ENCODE assay signal across 20 cellular contexts in the genomic region with DNA sequence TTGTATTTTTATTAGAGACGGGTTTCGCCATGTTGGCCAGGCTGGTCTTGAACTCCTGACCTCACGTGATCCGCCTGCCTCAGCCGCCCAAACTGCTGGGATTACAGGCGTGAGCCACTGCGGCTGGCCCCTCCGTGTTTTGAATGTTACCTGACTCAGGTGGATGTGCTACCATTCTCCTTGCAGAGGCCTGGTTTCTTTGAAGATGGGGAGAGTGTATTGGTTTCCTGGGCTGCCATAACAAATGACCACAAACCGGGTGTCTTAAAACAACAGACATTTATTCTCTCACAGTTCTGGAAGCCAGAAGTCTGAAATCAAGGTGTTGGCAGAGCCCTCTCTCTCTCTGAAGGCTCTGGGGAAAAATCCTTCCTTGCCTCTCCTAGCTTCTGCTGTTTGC.
DNase-seq lines count a peak whose midpoint lies in the region; ATAC-seq and TF ChIP-seq lines count a peak whose summit lies in the region.
"Had no signal": no experiment of that assay in that cellular context is flagged by ENCODE, and none has a peak within 500 bp of the region (broad histone marks: within the 10 kb centered on the region; RNA-seq: fewer than 3 reads in every experiment).

No MANE protein-coding gene starts in this region.

- peak overlapping the region; percentile 55 for H3K27ac ChIP-seq in HL-60 (replicated peaks)
- peak overlapping the region in 4 of 5 donors; percentile 25 to 77 (median 73) for H3K27ac ChIP-seq in adrenal gland
- H3K27ac ChIP-seq: breast epithelium, SJSA1 had no signal

- H3K36me3 Mint-ChIP-seq in activated CD4-positive, alpha-beta memory T cell treated with anti-CD3 and anti-CD28 coated beads, Interleukin-2, amount 10 ng/mL, durations not matched to agents 7 days and 5 days (ENCODE audit: low read depth) = no peaks in the 10 kb centered on the region
- H3K36me3 Mint-ChIP-seq in activated CD4-positive, alpha-beta memory T cell treated with anti-CD3 and anti-CD28 coated beads for 36 hours = no peaks in the 10 kb centered on the region
- H3K36me3 Mint-ChIP-seq in progenitor cell of endocrine pancreas (ENCODE audit: insufficient read depth) (no peaks in the 10 kb centered on the region), endothelial cell (ENCODE audit: low read depth, unreplicated experiment) (no peaks in the 10 kb centered on the region)
- H3K36me3 Mint-ChIP-seq: memory B cell had no signal

- intact Hi-C loops in activated CD4-positive, alpha-beta memory T cell treated with anti-CD3 and anti-CD28 coated beads for 36 hours (cut with micrococcal nuclease) = loop anchor here (1.0 to 2.0 kb wide), 2 partner anchors 18 to 26 kb away; no protein-coding TSS in a partner anchor
- intact Hi-C loops in adrenal gland (cut with DNase I) = no loop called here

- no peak for DNase-seq in activated CD4-positive, alpha-beta memory T cell treated with anti-CD3 and anti-CD28 coated beads, Interleukin-2, amount 10 ng/mL, durations not matched to agents 7 days and 5 days
- DNase-seq in activated CD4-positive, alpha-beta memory T cell treated with anti-CD3 and anti-CD28 coated beads for 36 hours = no peak
- DNase-seq in HL-60 (ENCODE audit: low read depth in 1 of 2, low spot score in 1 of 2) (no peak), adrenal gland (no peak), progenitor cell of endocrine pancreas (ENCODE audit: low spot score, unreplicated experiment) (no peak), NCI-H128 (lab: John Stamatoyannopoulos, UW; ENCODE audit: unreplicated experiment) (no peak), endothelial cell (ENCODE audit: low spot score) (no peak)
- DNase-seq: dermis blood vessel endothelial cell, DMS153, kidney, NCI-H1694, NCI-H748 treated with DMSO at 0.1 percent for 48 hours, posterior cingulate gyrus had no signal

- TF ChIP-seq CTCF in HL-60 (IDR thresholded peaks at IDR 0.05; ENCODE audit: insufficient read depth, low read length) = no peak
- no peak for TF ChIP-seq CTCF in adrenal gland (IDR thresholded peaks at IDR 0.05)
- no peak for TF ChIP-seq CTCF in progenitor cell of endocrine pancreas (IDR thresholded peaks at IDR 0.05; ENCODE audit: unreplicated experiment)
- TF ChIP-seq CTCF in endothelial cell (IDR thresholded peaks at IDR 0.05; ENCODE audit: unreplicated experiment) = no peak

- no peaks in the 10 kb centered on the region for H3K27me3 ChIP-seq in HL-60 (ENCODE audit: insufficient read depth, poor library complexity, severe bottlenecking)
- no peaks in the 10 kb centered on the region for H3K27me3 ChIP-seq in adrenal gland
- H3K27me3 ChIP-seq: breast epithelium, SJSA1 had no signal

- H3K9me3 Mint-ChIP-seq in activated CD4-positive, alpha-beta memory T cell treated with anti-CD3 and anti-CD28 coated beads, Interleukin-2, amount 10 ng/mL, durations not matched to agents 7 days and 5 days = no peaks in the 10 kb centered on the region
- H3K9me3 Mint-ChIP-seq in activated CD4-positive, alpha-beta memory T cell treated with anti-CD3 and anti-CD28 coated beads for 36 hours = no peaks in the 10 kb centered on the region
- H3K9me3 Mint-ChIP-seq in progenitor cell of endocrine pancreas (ENCODE audit: low read depth) (no peaks in the 10 kb centered on the region), endothelial cell (ENCODE audit: unreplicated experiment) (no peaks in the 10 kb centered on the region)
- H3K9me3 Mint-ChIP-seq: activated naive CD8-positive, alpha-beta T cell treated with anti-CD3 and anti-CD28 coated beads, Interleukin-2, amount 50 U/mL, for 24 hours; memory B cell had no signal

- H3K27ac Mint-ChIP-seq in activated CD4-positive, alpha-beta memory T cell treated with anti-CD3 and anti-CD28 coated beads, Interleukin-2, amount 10 ng/mL, durations not matched to agents 7 days and 5 days = peak overlapping the region; percentile 85
- no peak overlapping the region for H3K27ac Mint-ChIP-seq in activated CD4-positive, alpha-beta memory T cell treated with anti-CD3 and anti-CD28 coated beads for 36 hours
- H3K27ac Mint-ChIP-seq in progenitor cell of endocrine pancreas (peak overlapping the region; percentile 37), endothelial cell (ENCODE audit: unreplicated experiment) (no peak overlapping the region)

- H3K4me3 ChIP-seq in HL-60 (replicated peaks; ENCODE audit: insufficient read depth, low read length) (no peak overlapping the region), adrenal gland (no peak overlapping the region)
- H3K4me3 ChIP-seq: A549, breast epithelium, SJSA1 had no signal

- no peaks in the 10 kb centered on the region for H3K27me3 Mint-ChIP-seq in activated CD4-positive, alpha-beta memory T cell treated with anti-CD3 and anti-CD28 coated beads, Interleukin-2, amount 10 ng/mL, durations not matched to agents 7 days and 5 days
- H3K27me3 Mint-ChIP-seq in activated CD4-positive, alpha-beta memory T cell treated with anti-CD3 and anti-CD28 coated beads for 36 hours = no peaks in the 10 kb centered on the region
- peaks cover 13% of the 10 kb centered on the region for H3K27me3 Mint-ChIP-seq in progenitor cell of endocrine pancreas
- peaks cover 7% of the 10 kb centered on the region for H3K27me3 Mint-ChIP-seq in endothelial cell (ENCODE audit: unreplicated experiment)
- H3K27me3 Mint-ChIP-seq: activated naive CD8-positive, alpha-beta T cell treated with anti-CD3 and anti-CD28 coated beads, Interleukin-2, amount 50 U/mL, for 24 hours; memory B cell had no signal

- CTCF ChIA-PET in activated CD4-positive, alpha-beta memory T cell treated with anti-CD3 and anti-CD28 coated beads, Interleukin-2, amount 10 ng/mL, durations not matched to agents 7 days and 5 days (lab: Charles Lee) = interaction anchor here (1.2 to 4.0 kb wide), 9 partner anchors 11 to 138 kb away, joined by 3 to 30 read pairs (median 9); no protein-coding TSS in a partner anchor
- CTCF ChIA-PET in activated CD4-positive, alpha-beta memory T cell treated with anti-CD3 and anti-CD28 coated beads for 36 hours (lab: Charles Lee) = interaction anchor here (0.6 to 4.6 kb wide), 12 partner anchors 11 to 140 kb away, joined by 3 to 26 read pairs (median 6); no protein-coding TSS in a partner anchor

- POLR2A ChIA-PET in activated CD4-positive, alpha-beta memory T cell treated with anti-CD3 and anti-CD28 coated beads, Interleukin-2, amount 10 ng/mL, durations not matched to agents 7 days and 5 days (lab: Charles Lee) = interaction anchor here (0.8 to 3.4 kb wide), 10 partner anchors 8 to 119 kb away, joined by 3 to 39 read pairs (median 4); no protein-coding TSS in a partner anchor
- POLR2A ChIA-PET in activated CD4-positive, alpha-beta memory T cell treated with anti-CD3 and anti-CD28 coated beads for 36 hours (lab: Charles Lee) = interaction anchor here (0.9 to 1.6 kb wide), 4 partner anchors 12 to 113 kb away, joined by 3 to 6 read pairs (median 4); no protein-coding TSS in a partner anchor

- no peak for ATAC-seq in GM18868 (IDR thresholded peaks at IDR 0.05; ENCODE audit: unreplicated experiment)
- ATAC-seq: A549, HCT116 had no signal

- TF ChIP-seq POLR2A in adrenal gland (IDR thresholded peaks at IDR 0.05) = no peak

- 86 to 92% (median 90%) methylated on average over 9 of the region's 9 CpGs for WGBS in adrenal gland, 4 donors

- no peaks in the 10 kb centered on the region for H3K9me3 ChIP-seq in adrenal gland (replicated peaks in 1 of 3)
- H3K9me3 ChIP-seq: A549, breast epithelium, SJSA1 had no signal

- H3K4me1 ChIP-seq in adrenal gland (replicated peaks in 1 of 2) = peaks cover 33 to 35% of the 10 kb centered on the region in 2 donors
- H3K4me1 ChIP-seq: breast epithelium had no signal

- no peak overlapping the region for H3K4me3 Mint-ChIP-seq in activated CD4-positive, alpha-beta memory T cell treated with anti-CD3 and anti-CD28 coated beads, Interleukin-2, amount 10 ng/mL, durations not matched to agents 7 days and 5 days
- H3K4me3 Mint-ChIP-seq in activated CD4-positive, alpha-beta memory T cell treated with anti-CD3 and anti-CD28 coated beads for 36 hours = no peak overlapping the region
- H3K4me3 Mint-ChIP-seq in progenitor cell of endocrine pancreas (ENCODE audit: low read depth) (no peak overlapping the region), endothelial cell (ENCODE audit: unreplicated experiment) (no peak overlapping the region)

- peaks cover 69% of the 10 kb centered on the region for H3K4me1 Mint-ChIP-seq in activated CD4-positive, alpha-beta memory T cell treated with anti-CD3 and anti-CD28 coated beads, Interleukin-2, amount 10 ng/mL, durations not matched to agents 7 days and 5 days
- H3K4me1 Mint-ChIP-seq in activated CD4-positive, alpha-beta memory T cell treated with anti-CD3 and anti-CD28 coated beads for 36 hours (ENCODE audit: low read depth) = peaks cover 59% of the 10 kb centered on the region
- H3K4me1 Mint-ChIP-seq in progenitor cell of endocrine pancreas (ENCODE audit: low read depth) (peaks cover 3% of the 10 kb centered on the region), endothelial cell (ENCODE audit: unreplicated experiment) (peaks cover 6% of the 10 kb centered on the region)

- H3K36me3 ChIP-seq in adrenal gland (replicated peaks in 1 of 2) = no peaks in the 10 kb centered on the region
- H3K36me3 ChIP-seq: breast epithelium, SJSA1 had no signal

Comparison
In these comparisons a context has a peak if more than half of its experiments do, and no peak if none do; other contexts are left out.
1. H3K27ac Mint-ChIP-seq: peak in activated CD4-positive, alpha-beta memory T cell treated with anti-CD3 and anti-CD28 coated beads, Interleukin-2, amount 10 ng/mL, durations not matched to agents 7 days and 5 days (single experiment) and progenitor cell of endocrine pancreas (single experiment); none in activated CD4-positive, alpha-beta memory T cell treated with anti-CD3 and anti-CD28 coated beads for 36 hours (single experiment) and endothelial cell (single experiment).